13 cellular contexts compared by ENCODE assay signal in the genomic region with DNA sequence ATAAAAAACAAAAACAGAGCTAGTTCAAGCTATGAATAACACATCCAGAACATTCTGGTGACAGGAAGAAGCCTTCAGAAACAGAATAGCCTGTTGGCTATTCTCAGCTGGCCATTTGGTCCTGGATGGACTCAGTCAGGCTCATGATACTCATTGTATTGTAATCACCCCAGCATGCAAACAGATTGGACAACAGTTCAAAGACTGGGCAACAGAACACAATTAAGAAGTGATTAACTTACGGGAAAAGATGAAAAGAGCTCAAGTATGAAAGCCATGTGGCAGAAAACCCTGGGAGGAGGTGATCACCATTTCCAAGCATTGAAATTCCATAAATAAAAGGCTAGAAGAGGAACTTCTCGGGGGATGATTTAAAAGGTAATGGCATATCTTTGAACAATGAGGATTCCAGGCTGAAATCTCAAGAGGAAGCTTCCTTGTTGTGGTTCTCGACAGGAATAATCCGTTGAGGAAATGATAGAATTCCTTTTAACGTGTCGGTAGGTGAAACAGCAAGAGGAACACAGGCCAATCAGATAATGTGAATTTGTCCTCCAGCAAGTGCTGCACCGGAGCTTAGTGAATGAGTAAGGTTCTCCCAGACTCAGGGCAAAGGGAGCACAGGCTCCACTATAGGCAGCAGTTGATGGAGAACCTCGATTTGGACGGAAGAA.
DNase-seq lines count a peak whose midpoint lies in the region; ATAC-seq and TF ChIP-seq lines count a peak whose summit lies in the region.
"Had no signal": no experiment of that assay in that cellular context is flagged by ENCODE, and none has a peak within 500 bp of the region (broad histone marks: within the 10 kb centered on the region; RNA-seq: fewer than 3 reads in every experiment).

No MANE protein-coding gene starts in this region.

- peaks cover 54% of the 10 kb centered on the region for H3K4me1 Mint-ChIP-seq in activated naive CD4-positive, alpha-beta T cell treated with anti-CD3 and anti-CD28 coated beads for 36 hours (ENCODE audit: low read depth)
- H3K4me1 Mint-ChIP-seq in WTC11 = peaks cover 48% of the 10 kb centered on the region
- peaks cover 70% of the 10 kb centered on the region for H3K4me1 Mint-ChIP-seq in stimulated activated memory B cell treated with anti-CD40 and anti-IgM and Interleukin-4, amounts not matched to agents 10 μg/mL and 1 μg/mL and 100 μg/mL, for 72 hours

- intact Hi-C loops in activated naive CD4-positive, alpha-beta T cell treated with anti-CD3 and anti-CD28 coated beads for 36 hours (cut with micrococcal nuclease) = loop anchor here (2.0 kb wide), 3 partner anchors 13 to 191 kb away; no protein-coding TSS in a partner anchor

- peak overlapping the region; percentile 85 for H3K27ac Mint-ChIP-seq in activated naive CD4-positive, alpha-beta T cell treated with anti-CD3 and anti-CD28 coated beads for 36 hours
- 0 out of 2 replicates have a peak overlapping the region, but pooled peaks have one; percentile 4 for H3K27ac Mint-ChIP-seq in WTC11
- H3K27ac Mint-ChIP-seq in stimulated activated memory B cell treated with anti-CD40 and anti-IgM and Interleukin-4, amounts not matched to agents 10 μg/mL and 1 μg/mL and 100 μg/mL, for 72 hours = peak overlapping the region; percentile 79

- no peak overlapping the region for H3K4me3 Mint-ChIP-seq in activated naive CD4-positive, alpha-beta T cell treated with anti-CD3 and anti-CD28 coated beads for 36 hours
- no peak overlapping the region for H3K4me3 Mint-ChIP-seq in WTC11
- no peak overlapping the region for H3K4me3 Mint-ChIP-seq in stimulated activated memory B cell treated with anti-CD40 and anti-IgM and Interleukin-4, amounts not matched to agents 10 μg/mL and 1 μg/mL and 100 μg/mL, for 72 hours

- no peak for TF ChIP-seq CTCF in WTC11 (IDR thresholded peaks at IDR 0.05)

- CTCF ChIA-PET in activated naive CD4-positive, alpha-beta T cell treated with anti-CD3 and anti-CD28 coated beads for 36 hours (lab: Charles Lee) = interaction anchor here (0.6 to 6.1 kb wide), 4 partner anchors 14 to 359 kb away, joined by 3 to 41 read pairs (median 6); no protein-coding TSS in a partner anchor
- CTCF ChIA-PET in WTC11 (lab: Charles Lee) = interaction anchor here (6.7 kb wide), 1 partner anchor 17 kb away, joined by 68 read pairs; no protein-coding TSS in a partner anchor

- H3K9me3 Mint-ChIP-seq in activated naive CD4-positive, alpha-beta T cell treated with anti-CD3 and anti-CD28 coated beads for 36 hours = no peaks in the 10 kb centered on the region
- H3K9me3 Mint-ChIP-seq in WTC11 = no peaks in the 10 kb centered on the region
- no peaks in the 10 kb centered on the region for H3K9me3 Mint-ChIP-seq in stimulated activated memory B cell treated with anti-CD40 and anti-IgM and Interleukin-4, amounts not matched to agents 10 μg/mL and 1 μg/mL and 100 μg/mL, for 72 hours

- POLR2A ChIA-PET in WTC11 (lab: Charles Lee) = interaction anchor here (0.7 to 0.8 kb wide), 2 partner anchors 17 to 28 kb away, joined by 3 read pairs; no protein-coding TSS in a partner anchor

- no peak for DNase-seq in activated naive CD4-positive, alpha-beta T cell treated with anti-CD3 and anti-CD28 coated beads for 36 hours
- no peak for DNase-seq in activated naive CD4-positive, alpha-beta T cell treated with anti-CD3 and anti-CD28 coated beads, Interleukin-2, amount 50 U/mL, for 16 hours
- DNase-seq in WTC11 (ENCODE audit: low spot score) (no peak), left lobe of liver (ENCODE audit: low spot score) (no peak), NCI-H345 treated with DMSO at 0.1 percent for 48 hours (lab: John Stamatoyannopoulos, UW; ENCODE audit: unreplicated experiment) (no peak), NCI-H1092 treated with DMSO at 0.1 percent for 48 hours (lab: John Stamatoyannopoulos, UW) (no peak)
- DNase-seq: activated CD4-positive, alpha-beta T cell treated with anti-CD3 and anti-CD28 coated beads for 1 hour; DND-41; effector CD4-positive, alpha-beta T cell; NCI-H1930; PC-3 had no signal

- ATAC-seq in WTC11 (no peak), left lobe of liver (peak; percentile 34), HG02981 (IDR thresholded peaks at IDR 0.05; ENCODE audit: unreplicated experiment) (no peak)
- no peak for ATAC-seq in stimulated activated memory B cell treated with anti-CD40 and anti-IgM and Interleukin-4, amounts not matched to agents 10 μg/mL and 1 μg/mL and 100 μg/mL, for 72 hours
- ATAC-seq: PC-3 had no signal

- H3K36me3 Mint-ChIP-seq in activated naive CD4-positive, alpha-beta T cell treated with anti-CD3 and anti-CD28 coated beads for 36 hours (ENCODE audit: low read depth) = no peaks in the 10 kb centered on the region
- no peaks in the 10 kb centered on the region for H3K36me3 Mint-ChIP-seq in WTC11
- H3K36me3 Mint-ChIP-seq in stimulated activated memory B cell treated with anti-CD40 and anti-IgM and Interleukin-4, amounts not matched to agents 10 μg/mL and 1 μg/mL and 100 μg/mL, for 72 hours = no peaks in the 10 kb centered on the region

- no peaks in the 10 kb centered on the region for H3K27me3 Mint-ChIP-seq in activated naive CD4-positive, alpha-beta T cell treated with anti-CD3 and anti-CD28 coated beads for 36 hours (ENCODE audit: low read depth)
- H3K27me3 Mint-ChIP-seq in WTC11 (ENCODE audit: low read depth) = no peaks in the 10 kb centered on the region
- H3K27me3 Mint-ChIP-seq in stimulated activated memory B cell treated with anti-CD40 and anti-IgM and Interleukin-4, amounts not matched to agents 10 μg/mL and 1 μg/mL and 100 μg/mL, for 72 hours = no peaks in the 10 kb centered on the region

TF ChIP-seq in WTC11, 78 proteins besides CTCF, POLR2A, EP300 and RAD21 (continues in another document):
- TF ChIP-seq MLX (CRISPR knock-in tag; IDR thresholded peaks at IDR 0.05) = no peak
- no peak for TF ChIP-seq ESRRA (CRISPR knock-in tag; IDR thresholded peaks at IDR 0.05; ENCODE audit: borderline replicate concordance)
- TF ChIP-seq NFE2L1 (CRISPR knock-in tag; IDR thresholded peaks at IDR 0.05) = no peak
- TF ChIP-seq ZBTB21 (CRISPR knock-in tag; IDR thresholded peaks at IDR 0.05; ENCODE audit: borderline replicate concordance) = no peak
- TF ChIP-seq ZNF425 (CRISPR knock-in tag; conservative IDR thresholded peaks at IDR 0.05) = no peak
- TF ChIP-seq, protein P1, sequence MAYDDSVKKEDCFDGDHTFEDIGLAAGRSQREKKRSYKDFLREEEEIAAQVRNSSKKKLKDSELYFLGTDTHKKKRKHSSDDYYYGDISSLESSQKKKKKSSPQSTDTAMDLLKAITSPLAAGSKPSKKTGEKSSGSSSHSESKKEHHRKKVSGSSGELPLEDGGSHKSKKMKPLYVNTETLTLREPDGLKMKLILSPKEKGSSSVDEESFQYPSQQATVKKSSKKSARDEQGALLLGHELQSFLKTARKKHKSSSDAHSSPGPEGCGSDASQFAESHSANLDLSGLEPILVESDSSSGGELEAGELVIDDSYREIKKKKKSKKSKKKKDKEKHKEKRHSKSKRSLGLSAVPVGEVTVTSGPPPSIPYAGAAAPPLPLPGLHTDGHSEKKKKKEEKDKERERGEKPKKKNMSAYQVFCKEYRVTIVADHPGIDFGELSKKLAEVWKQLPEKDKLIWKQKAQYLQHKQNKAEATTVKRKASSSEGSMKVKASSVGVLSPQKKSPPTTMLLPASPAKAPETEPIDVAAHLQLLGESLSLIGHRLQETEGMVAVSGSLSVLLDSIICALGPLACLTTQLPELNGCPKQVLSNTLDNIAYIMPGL (CRISPR knock-in tag; IDR thresholded peaks at IDR 0.05) = no peak
- TF ChIP-seq E2F1 (CRISPR knock-in tag; IDR thresholded peaks at IDR 0.05) = no peak
- no peak for TF ChIP-seq ZNF263 (CRISPR knock-in tag; IDR thresholded peaks at IDR 0.05; ENCODE audit: low read depth)

Comparison
In these comparisons a context has a peak if more than half of its experiments do, and no peak if none do; other contexts are left out.
1. H3K27ac Mint-ChIP-seq: peak in every context shown above with its lines; median percentile 85 in activated naive CD4-positive, alpha-beta T cell treated with anti-CD3 and anti-CD28 coated beads for 36 hours; 79 in stimulated activated memory B cell treated with anti-CD40 and anti-IgM and Interleukin-4, amounts not matched to agents 10 μg/mL and 1 μg/mL and 100 μg/mL, for 72 hours; 4 in WTC11.